In genomic region chr5:65925094-65925600, GRCh38 we compare ENCODE assay signal across 8 cellular contexts. TPM values are rescaled to one million over a fixed set of nuclear protein-coding genes. Genes with fewer than 3 reads are reported as not detected.
DNase-seq lines count a peak whose midpoint lies in the region; ATAC-seq and TF ChIP-seq lines count a peak whose summit lies in the region.

No MANE protein-coding gene starts in this region.

- H3K4me3 ChIP-seq in HUES64 (ENCODE audit: low read length), result peak overlapping the region; percentile 93
- H3K4me3 ChIP-seq in RWPE2 (ENCODE audit: severe bottlenecking), result peak overlapping the region; percentile 88
- H3K4me3 ChIP-seq in foreskin fibroblast (ENCODE audit: low read depth in 1 of 2, low read length in 2 of 2), result peak overlapping the region; percentile 66 to 67
- peak overlapping the region; percentile 74 to 93 for H3K4me3 ChIP-seq in neutrophil (ENCODE audit: low read depth in 1 of 2, low read length in 1 of 2)

- H3K9me3 ChIP-seq in HUES64 (ENCODE audit: insufficient read depth, low read depth, low read length) (no peaks in the 10 kb centered on the region), RWPE2 (ENCODE audit: severe bottlenecking) (no peaks in the 10 kb centered on the region), neutrophil (no peaks in the 10 kb centered on the region)

- H3K27me3 ChIP-seq in HUES64 (ENCODE audit: insufficient read depth, low read length) (peaks cover 24% of the 10 kb centered on the region), RWPE2 (ENCODE audit: insufficient read depth, poor library complexity, severe bottlenecking) (no peaks in the 10 kb centered on the region), neutrophil (peaks cover 13% of the 10 kb centered on the region)

- H3K9ac ChIP-seq in HUES64 (ENCODE audit: low read depth, low read length), result peak overlapping the region; percentile 94

- TF ChIP-seq CTCF in RWPE2 (IDR thresholded peaks at IDR 0.05; ENCODE audit: poor library complexity, severe bottlenecking) (no peak), foreskin fibroblast (IDR thresholded peaks at IDR 0.05; ENCODE audit: low read depth, low read length) (no peak), neutrophil (IDR thresholded peaks at IDR 0.05) (peak; percentile 46)

- H3K27ac ChIP-seq in HUES64 (ENCODE audit: low read depth, low read length) (peak overlapping the region; percentile 94), RWPE2 (ENCODE audit: poor library complexity, severe bottlenecking) (peak overlapping the region; percentile 96), neutrophil (peak overlapping the region; percentile 99), temporal lobe (ENCODE audit: low read depth, low read length) (peak overlapping the region; percentile 95)

- DNase-seq in DMS114 treated with DMSO at 0.1 percent for 48 hours (lab: John Stamatoyannopoulos, UW; ENCODE audit: unreplicated experiment), result peak; percentile 26
- DNase-seq in RWPE2 (ENCODE audit: low spot score), result peak; percentile 76
- DNase-seq in activated effector memory CD4-positive, alpha-beta T cell treated with anti-CD3 and anti-CD28 coated beads, Interleukin-2, amount 50 U/mL, for 16 hours, result peak; percentile 90
- DNase-seq in foreskin fibroblast, result peak; percentile 70 to 84

- no peaks in the 10 kb centered on the region for H3K36me3 ChIP-seq in HUES64 (ENCODE audit: insufficient read depth, low read length)
- peaks cover 5% of the 10 kb centered on the region; the same call in 1 of the 2 replicates for H3K36me3 ChIP-seq in RWPE2 (ENCODE audit: low read depth)
- no peaks in the 10 kb centered on the region for H3K36me3 ChIP-seq in neutrophil

- whole genome bisulfite sequencing in HUES64, result 1% methylated on average over 43 of the region's 43 CpGs

- H3K4me1 ChIP-seq in HUES64 (ENCODE audit: insufficient read depth, low read length), result peaks cover 30% of the 10 kb centered on the region
- H3K4me1 ChIP-seq in RWPE2 (ENCODE audit: insufficient read depth, poor library complexity, severe bottlenecking), result peaks cover 10% of the 10 kb centered on the region
- H3K4me1 ChIP-seq in neutrophil (ENCODE audit: control insufficient read depth in 1 of 2, insufficient read depth in 1 of 2, low read depth in 1 of 2, low read length in 1 of 2), result peaks cover 27 to 28% of the 10 kb centered on the region in 2 experiments

- peak; percentile 61 for ATAC-seq in GM21423 (IDR thresholded peaks at IDR 0.05; ENCODE audit: unreplicated experiment)
- ATAC-seq in RWPE2 (ENCODE audit: low read depth), result peak; percentile 47

RNA-seq across cellular contexts. Expression of gene ERBIN, which starts 1.2 kb away (rescaled TPM):
- polyA plus RNA-seq in HUES64 (2013, experiment 1 of 2), result 15.9 TPM
- 19.4 TPM for polyA plus RNA-seq in HUES64 (2013, experiment 2 of 2)
- total RNA-seq in temporal lobe, result 63.2 TPM

Comparison
In these comparisons a context has a peak if more than half of its experiments do, and no peak if none do; other contexts are left out.
1. Peak in every context shown above with its lines: DNase-seq, ATAC-seq, H3K4me3 ChIP-seq and H3K27ac ChIP-seq.
2. DNase-seq: peak in every context shown above with its lines; median percentile 90 in activated effector memory CD4-positive, alpha-beta T cell treated with anti-CD3 and anti-CD28 coated beads, Interleukin-2, amount 50 U/mL, for 16 hours; 77 in foreskin fibroblast; 76 in RWPE2; 26 in DMS114 treated with DMSO at 0.1 percent for 48 hours.